ENCODE assay signal across 17 cellular contexts in genomic region chr12:4011597-4011996, GRCh38.
DNase-seq lines count a peak whose midpoint lies in the region; ATAC-seq, FAIRE-seq and TF ChIP-seq lines count a peak whose summit lies in the region.
"Had no signal": no experiment of that assay in that cellular context is flagged by ENCODE, and none has a peak within 500 bp of the region (broad histone marks: within the 10 kb centered on the region; RNA-seq: fewer than 3 reads in every experiment).

No MANE protein-coding gene starts in this region.

- H3K4me1 ChIP-seq in IMR-90 (ENCODE audit: control insufficient read depth, insufficient read depth, low read length) (no peaks in the 10 kb centered on the region), mammary epithelial cell (ENCODE audit: insufficient read depth, low read length) (peaks cover 31% of the 10 kb centered on the region), colonic mucosa (no peaks in the 10 kb centered on the region)
- H3K4me1 ChIP-seq: gastroesophageal sphincter had no signal

- H4K91ac ChIP-seq in IMR-90 (ENCODE audit: insufficient read depth, low read depth, low read length): no peak overlapping the region

- H3K79me1 ChIP-seq in IMR-90 (ENCODE audit: low read depth in 1 of 2, low read length in 2 of 2): no peaks in the 10 kb centered on the region

- intact Hi-C loops in IMR-90 (cut with micrococcal nuclease): no loop called here
- intact Hi-C loops in mammary epithelial cell (cut with micrococcal nuclease): loop anchor here (1.0 kb wide), 1 partner anchor 20 kb away; no protein-coding TSS in a partner anchor
- intact Hi-C loops in colonic mucosa (cut with DNase I): no loop called here

- H3K4me2 ChIP-seq in IMR-90 (ENCODE audit: low read depth, low read length) (no peak overlapping the region), mammary epithelial cell (ENCODE audit: insufficient read depth, low read depth, low read length) (peak overlapping the region; percentile 2)

- H3K36me3 ChIP-seq in IMR-90 (ENCODE audit: control insufficient read depth, insufficient read depth, low read length) (no peaks in the 10 kb centered on the region), mammary epithelial cell (ENCODE audit: insufficient read depth, low read length) (no peaks in the 10 kb centered on the region), colonic mucosa (no peaks in the 10 kb centered on the region)
- H3K36me3 ChIP-seq: gastroesophageal sphincter, MG63 had no signal

- CTCF ChIA-PET in IMR-90 (lab: Yijun Ruan, JAX) (no interaction called here), mammary epithelial cell (lab: Charles Lee; ENCODE audit: low non-redundant PET) (no interaction called here)

- BruUV-seq in IMR-90 (replicated peaks; lab: Mats Ljungman, UMichigan) (no TSS peak), mammary epithelial cell (replicated peaks; lab: Mats Ljungman, UMichigan) (no TSS peak)

- TF ChIP-seq POLR2A in IMR-90 (IDR thresholded peaks at IDR 0.05; ENCODE audit: low read depth, low read length): no peak
- no peak for TF ChIP-seq POLR2A in GM12891 (IDR thresholded peaks at IDR 0.05; ENCODE audit: low read depth, low read length)

- no peak overlapping the region for H2BK120ac ChIP-seq in IMR-90 (ENCODE audit: low read depth, low read length)

- H3K56ac ChIP-seq in IMR-90 (ENCODE audit: extremely low read depth, insufficient read depth, low read length): no peak overlapping the region

- TF ChIP-seq RAD21 in IMR-90 (IDR thresholded peaks at IDR 0.05; ENCODE audit: low read length): no peak

- H2BK5ac ChIP-seq in IMR-90 (ENCODE audit: low read depth, low read length, poor library complexity, severe bottlenecking): no peak overlapping the region

- peaks cover 4% of the 10 kb centered on the region; the same call in 1 of the 2 replicates for H3K27me3 ChIP-seq in IMR-90 (ENCODE audit: control insufficient read depth, insufficient read depth, low read length)
- no peaks in the 10 kb centered on the region for H3K27me3 ChIP-seq in mammary epithelial cell (ENCODE audit: insufficient read depth, low read length)
- H3K27me3 ChIP-seq in colonic mucosa: no peaks in the 10 kb centered on the region
- H3K27me3 ChIP-seq: gastroesophageal sphincter, MG63 had no signal

- H3K9me1 ChIP-seq in IMR-90 (ENCODE audit: insufficient read depth, low read length): no peaks in the 10 kb centered on the region

- no peak for DNase-seq in IMR-90
- peak; percentile 97 for DNase-seq in mammary epithelial cell
- DNase-seq in kidney tubule cell (ENCODE audit: low spot score): peak; percentile 96
- DNase-seq in retinal pigment epithelial cell (ENCODE audit: low read depth): peak; percentile 66
- DNase-seq in stimulated activated naive CD4-positive, alpha-beta T cell (lab: John Stamatoyannopoulos, UW): no peak
- DNase-seq in GM12891 (ENCODE audit: insufficient read length, low spot score): no peak
- DNase-seq in colonic mucosa: no peak
- no peak for DNase-seq in effector CD4-positive, alpha-beta T cell
- DNase-seq: activated CD4-positive, alpha-beta T cell treated with anti-CD3 and anti-CD28 coated beads, Interleukin-2, amount 50 U/mL, for 4 hours; activated T-cell treated with anti-CD3 and anti-CD28 coated beads, Interleukin-2, amount 50 U/mL, for 24 hours; caudate nucleus; MG63; NCI-H1694 treated with DMSO at 0.1 percent for 48 hours; NCI-H446 treated with DMSO at 0.1 percent for 48 hours; posterior cingulate gyrus; stimulated activated naive CD8-positive, alpha-beta T cell treated with anti-CD3 and anti-CD28 coated beads, Interleukin-15, amount 100 ng/mL, for 72 hours had no signal

- H2AK9ac ChIP-seq in IMR-90 (replicated peaks; ENCODE audit: low read depth, low read length, poor library complexity): peak overlapping the region; percentile 28

- H3K9ac ChIP-seq in IMR-90 (ENCODE audit: low read depth, low read length): no peak overlapping the region
- H3K9ac ChIP-seq in mammary epithelial cell (ENCODE audit: insufficient read depth, low read length): peak overlapping the region; percentile 58
- H3K9ac ChIP-seq in colonic mucosa (ENCODE audit: low read depth in 2 of 2, low read length in 2 of 2): no peak overlapping the region

- H2BK15ac ChIP-seq in IMR-90 (ENCODE audit: low read depth, low read length): no peak overlapping the region

- dilution Hi-C loops in IMR-90 (cut with HindIII; ENCODE audit: low sequenced_read_pairs, unreplicated experiment): no loop called here
- dilution Hi-C loops in mammary epithelial cell (cut with HindIII; ENCODE audit: low sequenced_read_pairs): no loop called here

- H4K20me1 ChIP-seq in IMR-90 (ENCODE audit: insufficient read depth, low read length) (no peaks in the 10 kb centered on the region), mammary epithelial cell (ENCODE audit: insufficient read depth, low read length) (no peaks in the 10 kb centered on the region)

- no peak overlapping the region for H2BK20ac ChIP-seq in IMR-90 (ENCODE audit: low read depth, low read length)

- FAIRE-seq in GM12891 (lab: Jason Lieb, UNC): no peak

- H3K9me3 ChIP-seq in IMR-90 (ENCODE audit: control insufficient read depth, insufficient read depth, low read length) (no peaks in the 10 kb centered on the region), mammary epithelial cell (replicated peaks; ENCODE audit: insufficient read depth, low read length) (no peaks in the 10 kb centered on the region), colonic mucosa (no peaks in the 10 kb centered on the region)
- H3K9me3 ChIP-seq: gastroesophageal sphincter, MG63 had no signal

- H3K79me2 ChIP-seq in mammary epithelial cell (ENCODE audit: insufficient read depth, low read length): no peaks in the 10 kb centered on the region

- H2AFZ ChIP-seq in IMR-90 (replicated peaks; ENCODE audit: low read length, poor library complexity): no peak overlapping the region
- no peak overlapping the region for H2AFZ ChIP-seq in mammary epithelial cell (ENCODE audit: low read depth, low read length)

- no peak overlapping the region for H3K14ac ChIP-seq in IMR-90 (replicated peaks; ENCODE audit: low read depth, low read length)

- no peak overlapping the region for H3K18ac ChIP-seq in IMR-90 (ENCODE audit: low read depth, low read length)

- in situ Hi-C loops in IMR-90 (cut with MboI; ENCODE audit: low sequenced_read_pairs) (no loop called here), mammary epithelial cell (cut with MboI; ENCODE audit: low sequenced_read_pairs in 2 of 2) (no loop called here)

- WGBS in IMR-90 (ENCODE audit: extremely low coverage in 2 of 2, insufficient read length in 1 of 2), 2 experiments: 67% methylated on average over 1 of the region's 5 CpGs; no CpG with 5 or more reads in 1 of the 2 experiments
- 2% methylated on average over 5 of the region's 5 CpGs for WGBS in mammary epithelial cell (ENCODE audit: low coverage, missing lambda C conversion rate)

- no peak overlapping the region for H3K4ac ChIP-seq in IMR-90 (ENCODE audit: low read depth, low read length)

- no peak overlapping the region for H4K8ac ChIP-seq in IMR-90 (ENCODE audit: low read depth in 2 of 2, low read length in 2 of 2)

- TF ChIP-seq CTCF in IMR-90 (conservative IDR thresholded peaks at IDR 0.05; ENCODE audit: low read depth, low read length) (no peak), mammary epithelial cell (conservative IDR thresholded peaks at IDR 0.05 in 1 of 2, IDR thresholded peaks at IDR 0.05 in 1 of 2; ENCODE audit: extremely low read depth in 1 of 2, insufficient read depth in 1 of 2, low read depth in 1 of 2, low read length in 2 of 2) (no peak), retinal pigment epithelial cell (conservative IDR thresholded peaks at IDR 0.05; ENCODE audit: low read depth, low read length) (no peak), colonic mucosa (IDR thresholded peaks at IDR 0.05) (no peak)

- no peak overlapping the region for H3K4me3 ChIP-seq in IMR-90 (ENCODE audit: insufficient read depth, low read depth, low read length)
- H3K4me3 ChIP-seq in mammary epithelial cell (replicated peaks in 1 of 3; ENCODE audit: insufficient read depth in 1 of 3, low read depth in 2 of 3, low read length in 3 of 3): no peak overlapping the region
- H3K4me3 ChIP-seq in retinal pigment epithelial cell (ENCODE audit: low read length): no peak overlapping the region
- H3K4me3 ChIP-seq in colonic mucosa: no peak overlapping the region
- H3K4me3 ChIP-seq: gastroesophageal sphincter, MG63 had no signal

- POLR2A ChIA-PET in IMR-90 (lab: Charles Lee; ENCODE audit: unreplicated experiment): interaction anchor here (0.7 kb wide), 1 partner anchor 153 kb away, joined by 3 read pairs; no protein-coding TSS in a partner anchor

- H3K27ac ChIP-seq in IMR-90 (ENCODE audit: insufficient read depth, low read length): no peak overlapping the region
- peak overlapping the region; percentile 90 for H3K27ac ChIP-seq in mammary epithelial cell (ENCODE audit: insufficient read depth, low read depth, low read length)
- H3K27ac ChIP-seq in colonic mucosa: no peak overlapping the region
- H3K27ac ChIP-seq: gastroesophageal sphincter had no signal

- no peak overlapping the region for H2AK5ac ChIP-seq in IMR-90 (ENCODE audit: low read depth, low read length)

- ATAC-seq in IMR-90 (ENCODE audit: low read depth): no peak
- ATAC-seq: gastroesophageal sphincter; stimulated activated naive CD8-positive, alpha-beta T cell treated with anti-CD3 and anti-CD28 coated beads, Interleukin-15, amount 100 ng/mL, for 72 hours had no signal

- no peak overlapping the region for H4K5ac ChIP-seq in IMR-90 (ENCODE audit: low read depth, low read length)

- no peak overlapping the region for H3K23ac ChIP-seq in IMR-90 (ENCODE audit: low read depth, low read length)

TF ChIP-seq in IMR-90, 13 proteins besides CTCF, POLR2A, EP300 and RAD21 (continues in another document):
- no peak for TF ChIP-seq ELK1 (IDR thresholded peaks at IDR 0.05; ENCODE audit: borderline replicate concordance, low read depth, low read length)

TF ChIP-seq in GM12891, 5 proteins besides CTCF, POLR2A, EP300 and RAD21:
- TF ChIP-seq POU2F2 (IDR thresholded peaks at IDR 0.05; ENCODE audit: low read depth, low read length): no peak
- TF ChIP-seq PAX5 (IDR thresholded peaks at IDR 0.05; ENCODE audit: insufficient read depth, low read length, severe bottlenecking): no peak
- no peak for TF ChIP-seq TAF1 (IDR thresholded peaks at IDR 0.05; ENCODE audit: low read depth, low read length)
- TF ChIP-seq SPI1 (IDR thresholded peaks at IDR 0.05; ENCODE audit: low read depth, low read length): no peak
- TF ChIP-seq POLR2AphosphoS5 (IDR thresholded peaks at IDR 0.05; ENCODE audit: low read depth, low read length): no peak

Comparison
In these comparisons a context has a peak if more than half of its experiments do, and no peak if none do; other contexts are left out.
1. DNase-seq: peak in mammary epithelial cell (single experiment), kidney tubule cell (single experiment) and retinal pigment epithelial cell (single experiment); none in IMR-90 (single experiment), stimulated activated naive CD4-positive, alpha-beta T cell (0 of 6), GM12891 (single experiment), colonic mucosa (single experiment) and effector CD4-positive, alpha-beta T cell (single experiment).